Comparison of ENCODE assay signal across 8 cellular contexts in the genomic region with DNA sequence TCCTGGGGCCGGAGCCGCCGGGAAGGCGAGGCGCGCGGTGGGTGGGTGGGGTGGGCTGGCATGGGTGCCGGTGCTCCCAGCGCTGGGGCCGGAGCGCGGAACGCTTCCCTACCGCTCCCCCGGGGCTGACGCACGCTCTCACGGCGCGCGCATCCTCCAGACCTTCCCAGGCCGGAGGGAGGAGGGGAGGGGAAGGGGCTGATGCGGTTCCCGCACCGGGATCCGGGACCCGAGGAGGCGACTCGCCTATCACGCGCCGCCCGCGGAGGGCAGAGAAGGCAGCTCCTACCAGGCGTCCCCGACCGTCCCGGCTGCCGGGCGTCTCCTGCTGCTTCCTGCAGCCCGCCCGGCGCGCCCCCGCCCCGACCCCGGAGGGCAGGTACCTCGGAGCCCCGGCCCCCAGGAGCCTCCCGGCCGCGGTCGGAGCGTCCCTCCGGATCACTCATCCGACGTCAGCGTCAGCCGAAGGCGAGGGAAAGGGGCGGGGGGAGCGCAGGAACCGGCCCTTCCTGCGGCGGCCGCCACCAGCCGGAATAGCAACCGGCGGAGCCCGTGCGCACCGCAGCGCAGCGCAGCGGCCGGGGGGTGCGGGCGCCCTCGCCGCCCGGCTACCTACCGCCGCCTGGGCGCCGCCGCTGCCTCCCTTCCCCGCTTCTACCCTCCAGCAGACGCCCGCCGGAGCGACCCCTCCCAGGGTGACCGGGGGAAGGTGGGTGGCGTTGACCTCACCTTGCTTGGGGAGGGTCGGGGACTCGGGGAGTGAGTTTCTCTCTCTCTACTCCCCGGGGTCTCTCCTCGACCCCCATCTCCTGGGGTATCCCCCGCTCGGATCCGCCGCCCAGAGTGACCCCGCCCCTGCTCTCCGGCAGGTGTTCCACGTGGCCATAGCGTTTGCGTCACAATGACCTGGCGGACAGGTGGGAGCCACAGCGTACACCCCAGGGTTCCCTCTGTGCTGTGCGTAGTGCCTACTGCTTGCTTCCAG. TPM values are rescaled to one million over a fixed set of nuclear protein-coding genes. Genes with fewer than 3 reads are reported as not detected.
DNase-seq lines count a peak whose midpoint lies in the region; TF ChIP-seq lines count a peak whose summit lies in the region.

Gene ICA1, minus strand, starts transcription at position 457 of the 985 bp plus-strand sequence. CDS start 26,241 bp downstream, outside the sequence.

- no peak within 1 kb of the TSS for H3K27ac ChIP-seq in SK-N-MC
- peak within 1 kb of the TSS; percentile 44 for H3K27ac ChIP-seq in skeletal muscle tissue (ENCODE audit: low read depth, low read length)

- BruUV-seq in Calu3 (replicated peaks; lab: Mats Ljungman, UMichigan) = no TSS peak

- H3K4me1 Mint-ChIP-seq in Calu3 (ENCODE audit: low read depth, unreplicated experiment) (peaks cover 10% of the 10 kb centered on the region), HFFc6 (ENCODE audit: low read depth) (no peaks in the 10 kb centered on the region)

- peaks cover 0 to 3% (median 0%) of the 10 kb centered on the region in 3 donors for H3K4me1 ChIP-seq in skeletal muscle tissue (ENCODE audit: control insufficient read depth in 3 of 3, insufficient read depth in 3 of 3, low read length in 3 of 3)

- H3K9me3 Mint-ChIP-seq in Calu3 (ENCODE audit: low read depth, unreplicated experiment) = no peaks in the 10 kb centered on the region
- H3K9me3 Mint-ChIP-seq in HFFc6 = no peaks in the 10 kb centered on the region; the same call in 1 of the 2 replicates

- intact Hi-C loops in Calu3 (cut with micrococcal nuclease; ENCODE audit: unreplicated experiment) = no loop called here

- no peaks in the 10 kb centered on the region for H3K9me3 ChIP-seq in SK-N-MC (ENCODE audit: low read depth, low read length)
- H3K9me3 ChIP-seq in skeletal muscle tissue (ENCODE audit: control insufficient read depth in 3 of 3, low read length in 3 of 3) = no peaks in the 10 kb centered on the region

- TF ChIP-seq CTCF in Calu3 (IDR thresholded peaks at IDR 0.05; ENCODE audit: unreplicated experiment) = no peak
- TF ChIP-seq CTCF in GM20000 (IDR thresholded peaks at IDR 0.05; ENCODE audit: extremely low read depth, missing control alignments) = no peak
- TF ChIP-seq CTCF in HFFc6 (IDR thresholded peaks at IDR 0.05) = no peak

- H3K36me3 ChIP-seq in SK-N-MC (ENCODE audit: insufficient read depth, low read length) (no peaks in the 10 kb centered on the region), skeletal muscle tissue (ENCODE audit: control insufficient read depth in 3 of 3, insufficient read depth in 3 of 3, low read length in 3 of 3) (no peaks in the 10 kb centered on the region)

- peak within 1 kb of the TSS; percentile 57 for H3K4me3 ChIP-seq in SK-N-MC
- H3K4me3 ChIP-seq in skeletal muscle tissue (ENCODE audit: low read length in 3 of 3) = peak within 1 kb of the TSS; percentile 64 to 70 (median 64)

- H3K27ac Mint-ChIP-seq in Calu3 (ENCODE audit: unreplicated experiment) (peak within 1 kb of the TSS; percentile 96), HFFc6 (no peak within 1 kb of the TSS)

- H3K27me3 Mint-ChIP-seq in Calu3 (ENCODE audit: unreplicated experiment) (no peaks in the 10 kb centered on the region), HFFc6 (ENCODE audit: insufficient read depth) (peaks cover 18% of the 10 kb centered on the region)

- H3K36me3 Mint-ChIP-seq in Calu3 (ENCODE audit: insufficient read depth, unreplicated experiment) (peaks cover 30% of the 10 kb centered on the region), HFFc6 (ENCODE audit: low read depth) (no peaks in the 10 kb centered on the region)

- CTCF ChIA-PET in Calu3 (lab: Charles Lee) = interaction anchor here (0.6 to 1.3 kb wide), 8 partner anchors 11 to 843 kb away, joined by 3 to 8 read pairs (median 3); no protein-coding TSS in a partner anchor

- H3K4me3 Mint-ChIP-seq in Calu3 (ENCODE audit: low read depth, unreplicated experiment) (peak within 1 kb of the TSS; percentile 96), HFFc6 (no peak within 1 kb of the TSS)

- H3K27me3 ChIP-seq in skeletal muscle tissue (ENCODE audit: control insufficient read depth in 3 of 3, insufficient read depth in 3 of 3, low read length in 3 of 3) = peaks cover 9 to 23% (median 14%) of the 10 kb centered on the region in 3 donors

- no peak within 1 kb of the TSS for H3K9ac ChIP-seq in SK-N-MC (ENCODE audit: insufficient read length)
- peak within 1 kb of the TSS; percentile 33 to 59 (median 51) for H3K9ac ChIP-seq in skeletal muscle tissue (ENCODE audit: low read depth in 1 of 3, low read length in 3 of 3)

- in situ Hi-C loops in KBM-7 (cut with MboI; ENCODE audit: low pct_unique_long_range_greater_than_20kb, low sequenced_read_pairs) = no loop called here

- DNase-seq in Calu3 (peak; percentile 91), GM20000 (ENCODE audit: low spot score) (peak; percentile 58), KBM-7 (peak; percentile 61), SK-N-MC (ENCODE audit: low read depth, low spot score) (no peak), cerebellar cortex (ENCODE audit: low spot score) (peak; percentile 67), iris pigment epithelial cell (ENCODE audit: low read depth) (peak; percentile 14), HFFc6 (no peak)

RNA-seq across cellular contexts. Expression of gene ICA1, which starts in this region (rescaled TPM):
- total RNA-seq in Calu3 (2022) (60.4 and 66.4 TPM in 2 replicates), skeletal muscle tissue (8.9 TPM)
- total RNA-seq in HFFc6 (2021; fragmentation: NEBNext Ultra II Directional; extraction: Animal tissue kit (Norgen Biotek cat#: 25700)) = not detected

Comparison
In these comparisons a context has a peak if more than half of its experiments do, and no peak if none do; other contexts are left out.
1. DNase-seq: peak in Calu3 (single experiment), GM20000 (single experiment), KBM-7 (single experiment), cerebellar cortex (single experiment) and iris pigment epithelial cell (single experiment); none in SK-N-MC (single experiment) and HFFc6 (single experiment).